9 cellular contexts compared by ENCODE assay signal in the genomic region with DNA sequence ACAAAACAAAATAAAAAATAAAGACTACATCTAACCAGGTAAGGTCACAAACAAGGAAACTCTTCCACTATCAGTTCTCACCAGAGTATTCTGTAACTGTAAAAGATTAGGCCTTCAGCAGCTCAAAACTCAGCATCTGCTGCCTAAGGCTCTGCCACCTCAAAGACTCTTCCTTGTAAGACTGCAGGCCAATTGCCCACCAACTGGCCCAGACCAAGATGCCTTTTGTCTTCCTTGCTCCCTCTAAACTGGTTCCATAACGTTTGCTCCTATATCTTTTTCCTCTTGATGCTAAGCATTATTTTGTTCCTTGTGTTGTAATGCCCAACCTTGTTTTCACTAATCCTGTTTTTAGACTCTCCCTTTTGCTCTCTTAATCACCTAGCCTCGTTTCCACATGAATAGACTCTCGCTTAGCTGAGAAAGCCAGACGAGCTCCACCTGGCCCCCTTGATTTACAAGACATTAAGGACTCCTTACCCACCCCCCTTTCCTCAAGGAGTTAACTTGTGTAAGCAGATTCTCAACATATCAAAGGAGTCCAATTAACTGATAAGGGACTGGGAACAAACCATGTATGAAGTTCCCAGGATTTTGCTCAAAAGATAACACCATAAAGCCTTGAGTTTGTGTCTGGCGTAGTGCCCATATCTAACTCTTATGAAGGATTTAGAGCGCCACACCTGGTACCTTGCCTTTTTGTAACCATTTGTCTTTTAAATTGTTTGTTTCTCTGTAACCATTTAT. TPM values are rescaled to one million over a fixed set of nuclear protein-coding genes. Genes with fewer than 3 reads are reported as not detected.
DNase-seq lines count a peak whose midpoint lies in the region; ATAC-seq and TF ChIP-seq lines count a peak whose summit lies in the region.
"Had no signal": no experiment of that assay in that cellular context is flagged by ENCODE, and none has a peak within 500 bp of the region (broad histone marks: within the 10 kb centered on the region; RNA-seq: fewer than 3 reads in every experiment).

No MANE protein-coding gene starts in this region.

- H2BK120ac ChIP-seq in mesenchymal stem cell (ENCODE audit: low read depth, low read length) = no peak overlapping the region

- H3K9ac ChIP-seq in HUES6 (ENCODE audit: low read length) = peak overlapping the region; percentile 93
- peak overlapping the region; percentile 87 for H3K9ac ChIP-seq in mesenchymal stem cell (ENCODE audit: low read length)

- WGBS in mesenchymal stem cell = 20% methylated on average over 4 of the region's 6 CpGs

- ATAC-seq in HG02840 (IDR thresholded peaks at IDR 0.05; ENCODE audit: low FRiP score, unreplicated experiment) = no peak
- no peak for ATAC-seq in omental fat pad (ENCODE audit: low FRiP score)

- H3K36me3 ChIP-seq in HUES6 (ENCODE audit: control insufficient read depth, insufficient read depth, low read length) = peaks cover 40% of the 10 kb centered on the region
- peaks cover 2% of the 10 kb centered on the region for H3K36me3 ChIP-seq in brain microvascular endothelial cell (replicated peaks)
- H3K36me3 ChIP-seq in mesenchymal stem cell (ENCODE audit: control insufficient read depth in 1 of 2, insufficient read depth in 2 of 2, low read depth in 1 of 2, low read length in 2 of 2) = peaks cover 8 to 10% of the 10 kb centered on the region in 2 experiments
- H3K36me3 ChIP-seq in Peyer's patch = peaks cover 0 to 25% (median 0%) of the 10 kb centered on the region in 3 donors

- H3K4me3 ChIP-seq in AG04450 (ENCODE audit: low read depth, low read length) (peak overlapping the region; percentile 95), HUES6 (ENCODE audit: low read depth, low read length) (peak overlapping the region; percentile 94), brain microvascular endothelial cell (ENCODE audit: low read depth, low read length) (peak overlapping the region; percentile 92), mesenchymal stem cell (ENCODE audit: insufficient read depth in 1 of 2, low read depth in 1 of 2, low read length in 2 of 2) (peak overlapping the region in 1 of 2 experiments; percentile 84), Peyer's patch (peak overlapping the region in 2 of 4 donors; percentile 67 to 74)

- peaks cover 12% of the 10 kb centered on the region for H3K79me1 ChIP-seq in mesenchymal stem cell (replicated peaks; ENCODE audit: low read length, poor library complexity, severe bottlenecking)

- H3K4me1 ChIP-seq in HUES6 (ENCODE audit: control insufficient read depth, insufficient read depth, low read length) (peaks cover 7% of the 10 kb centered on the region; the same call in 1 of the 2 replicates), mesenchymal stem cell (ENCODE audit: control insufficient read depth, insufficient read depth, low read depth, low read length) (peaks cover 12% of the 10 kb centered on the region), Peyer's patch (peaks cover 0 to 7% (median 0%) of the 10 kb centered on the region in 4 donors)

- no peak overlapping the region for H2AFZ ChIP-seq in mesenchymal stem cell (ENCODE audit: low read depth, low read length)

- no peak overlapping the region for H4K8ac ChIP-seq in mesenchymal stem cell (ENCODE audit: low read length)

- H3K23ac ChIP-seq in mesenchymal stem cell (ENCODE audit: low read length in 2 of 2) = no peak overlapping the region

- no peak overlapping the region for H2BK15ac ChIP-seq in mesenchymal stem cell (ENCODE audit: low read depth, poor library complexity, severe bottlenecking)

- H2BK5ac ChIP-seq in mesenchymal stem cell (ENCODE audit: low read depth, low read length, poor library complexity, severe bottlenecking) = no peak overlapping the region

- H3K4me2 ChIP-seq in mesenchymal stem cell (ENCODE audit: low read length, poor library complexity, severe bottlenecking) = no peak overlapping the region

- H4K91ac ChIP-seq in mesenchymal stem cell (ENCODE audit: low read length) = no peak overlapping the region

- no peak overlapping the region for H3K27ac ChIP-seq in AG04450 (ENCODE audit: low read depth, low read length)
- H3K27ac ChIP-seq in HUES6 (ENCODE audit: low read depth, low read length) = peak overlapping the region; percentile 92
- H3K27ac ChIP-seq in brain microvascular endothelial cell = peak overlapping the region; percentile 4
- H3K27ac ChIP-seq in mesenchymal stem cell (ENCODE audit: low read length, poor library complexity, severe bottlenecking) = no peak overlapping the region
- no peak overlapping the region for H3K27ac ChIP-seq in Peyer's patch
- H3K27ac ChIP-seq: vagina had no signal

- TF ChIP-seq POLR2A in Peyer's patch (IDR thresholded peaks at IDR 0.05) = no peak

- TF ChIP-seq CTCF in AG04450 (IDR thresholded peaks at IDR 0.05; ENCODE audit: low read depth, low read length) (no peak), brain microvascular endothelial cell (IDR thresholded peaks at IDR 0.05; ENCODE audit: low read depth, low read length, missing control alignments) (no peak), GM20000 (IDR thresholded peaks at IDR 0.05; ENCODE audit: extremely low read depth, missing control alignments) (no peak), Peyer's patch (IDR thresholded peaks at IDR 0.05) (no peak), omental fat pad (IDR thresholded peaks at IDR 0.05) (no peak)

- H3K4ac ChIP-seq in mesenchymal stem cell (ENCODE audit: low read depth in 1 of 2, low read length in 2 of 2) = no peak overlapping the region

- in situ Hi-C loops in brain microvascular endothelial cell (cut with HindIII; ENCODE audit: low pct_ligation_motif_present, low sequenced_read_pairs) = no loop called here

- POLR2A ChIA-PET in AG04450 (lab: Yijun Ruan, JAX) = no interaction called here

- no peak overlapping the region for H2AK5ac ChIP-seq in mesenchymal stem cell (ENCODE audit: low read length, severe bottlenecking)

- no peak for DNase-seq in AG04450 (ENCODE audit: low read depth, low spot score)
- DNase-seq in brain microvascular endothelial cell = no peak
- DNase-seq in mesenchymal stem cell = peak; percentile 19
- DNase-seq in GM20000 (ENCODE audit: low spot score) = no peak
- DNase-seq in Peyer's patch = no peak
- DNase-seq in omental fat pad (ENCODE audit: low spot score) = no peak

- H3K27me3 ChIP-seq in AG04450 (ENCODE audit: control insufficient read depth, insufficient read depth, low read length) (no peaks in the 10 kb centered on the region), HUES6 (ENCODE audit: control insufficient read depth, insufficient read depth, low read length) (no peaks in the 10 kb centered on the region), brain microvascular endothelial cell (replicated peaks) (no peaks in the 10 kb centered on the region), mesenchymal stem cell (ENCODE audit: control insufficient read depth in 1 of 2, insufficient read depth in 1 of 2, low read length in 2 of 2) (no peaks in the 10 kb centered on the region), Peyer's patch (no peaks in the 10 kb centered on the region)
- H3K27me3 ChIP-seq: vagina had no signal

- no peak overlapping the region for H3K18ac ChIP-seq in mesenchymal stem cell (ENCODE audit: low read depth in 1 of 2, low read length in 2 of 2)

- H3K14ac ChIP-seq in mesenchymal stem cell (ENCODE audit: low read length in 2 of 2) = no peak overlapping the region

- CTCF ChIA-PET in AG04450 (lab: Charles Lee) = interaction anchor here (0.8 to 1.5 kb wide), 2 partner anchors 15 to 68 kb away, joined by 3 to 4 read pairs; no protein-coding TSS in a partner anchor

- H2BK12ac ChIP-seq in mesenchymal stem cell (ENCODE audit: low read length in 2 of 2) = no peak overlapping the region

- H3K9me3 ChIP-seq in AG04450 (ENCODE audit: control insufficient read depth, insufficient read depth, low read length) (peaks cover 20% of the 10 kb centered on the region), HUES6 (ENCODE audit: control insufficient read depth, insufficient read depth, low read depth, low read length) (peaks cover 18% of the 10 kb centered on the region; the same call in 1 of the 2 replicates), mesenchymal stem cell (ENCODE audit: control insufficient read depth, low read length) (peaks cover 4% of the 10 kb centered on the region), Peyer's patch (peaks cover 0 to 23% (median 0%) of the 10 kb centered on the region in 4 donors)

RNA-seq across cellular contexts. Expression of a gene that starts 1.5 kb away (rescaled TPM):
- polyA plus RNA-seq in AG04450 (2011; rRNA removed) = 5.4 and 5.6 TPM in 2 replicates
- polyA minus RNA-seq in AG04450 (2011; rRNA and poly(A)+ RNA removed) = 14.1 and 14.6 TPM in 2 replicates
- polyA plus RNA-seq in mesenchymal stem cell (2013, experiment 1 of 2) = 10.7 TPM
- polyA plus RNA-seq in mesenchymal stem cell (2013, experiment 2 of 2) = 9.8 TPM
- total RNA-seq in Peyer's patch (10 to 100 TPM; 15.9 to 49.5 (median 30.8) TPM), omental fat pad (10 to 100 TPM; 13.3 to 25.9 (median 15.1) TPM)

RNA-seq across cellular contexts. Expression of a gene that starts 29.0 kb away (rescaled TPM):
- polyA plus RNA-seq in AG04450 (2011; rRNA removed) = 6.2 and 8.4 TPM in 2 replicates
- polyA minus RNA-seq in AG04450 (2011; rRNA and poly(A)+ RNA removed) = 8.9 and 13.1 TPM in 2 replicates
- polyA plus RNA-seq in mesenchymal stem cell (2013, experiment 1 of 2) = 3.3 TPM
- polyA plus RNA-seq in mesenchymal stem cell (2013, experiment 2 of 2) = 3.4 TPM
- total RNA-seq in Peyer's patch = 10 to 100 TPM; 13.5 to 54.5 (median 19.0) TPM
- 10 to 100 TPM; 10.8 to 13.2 (median 11.0) TPM for total RNA-seq in omental fat pad

RNA-seq across cellular contexts. Expression of a gene that starts 37.7 kb away (rescaled TPM):
- 15.7 and 18.3 TPM in 2 replicates for polyA plus RNA-seq in AG04450 (2011; rRNA removed)
- 33.6 and 42.5 TPM in 2 replicates for polyA minus RNA-seq in AG04450 (2011; rRNA and poly(A)+ RNA removed)
- 9.8 TPM for polyA plus RNA-seq in mesenchymal stem cell (2013, experiment 1 of 2)
- polyA plus RNA-seq in mesenchymal stem cell (2013, experiment 2 of 2) = 10.2 TPM
- total RNA-seq in Peyer's patch (10 to 100 TPM; 35.7 to 74.7 (median 62.8) TPM), omental fat pad (10 to 100 TPM; 11.8 to 36.3 (median 19.9) TPM)

RNA-seq across cellular contexts. Expression of a gene that starts 47.8 kb away (rescaled TPM):
- 2.7 and 3.1 TPM in 2 replicates for polyA plus RNA-seq in AG04450 (2011; rRNA removed)
- polyA minus RNA-seq in AG04450 (2011; rRNA and poly(A)+ RNA removed) = 3.5 and 7.0 TPM in 2 replicates
- polyA plus RNA-seq in mesenchymal stem cell (2013, experiment 1 of 2) = 1.1 TPM
- 1.6 TPM for polyA plus RNA-seq in mesenchymal stem cell (2013, experiment 2 of 2)
- 10 to 100 TPM in 1 of 4 donors, 1 to 10 TPM in 2, under 1 TPM in 1; 0.88 to 16.5 (median 2.4) TPM for total RNA-seq in Peyer's patch
- total RNA-seq in omental fat pad = 1 to 10 TPM; 4.1 to 7.9 (median 5.5) TPM

RNA-seq across cellular contexts. Expression of a gene that starts 57.3 kb away (rescaled TPM):
- 5.7 TPM in 2 replicates for polyA plus RNA-seq in AG04450 (2011; rRNA removed)
- 16.0 and 22.5 TPM in 2 replicates for polyA minus RNA-seq in AG04450 (2011; rRNA and poly(A)+ RNA removed)
- polyA plus RNA-seq in mesenchymal stem cell (2013, experiment 1 of 2) = 3.9 TPM
- polyA plus RNA-seq in mesenchymal stem cell (2013, experiment 2 of 2) = 4.3 TPM
- total RNA-seq in Peyer's patch (10 to 100 TPM; 19.3 to 32.4 (median 25.0) TPM), omental fat pad (10 to 100 TPM; 12.7 to 39.0 (median 19.0) TPM)

Comparison
In these comparisons a context has a peak if more than half of its experiments do, and no peak if none do; other contexts are left out.
1. H3K27ac ChIP-seq: peak in HUES6 (single experiment) and brain microvascular endothelial cell (single experiment); none in AG04450 (single experiment), mesenchymal stem cell (single experiment) and Peyer's patch (0 of 4).